In genomic region chr16:87713469-87714229, GRCh38 we compare ENCODE assay signal across 13 cellular contexts. TPM values are rescaled to one million over a fixed set of nuclear protein-coding genes. Genes with fewer than 3 reads are reported as not detected.
DNase-seq lines count a peak whose midpoint lies in the region; ATAC-seq and TF ChIP-seq lines count a peak whose summit lies in the region.
"Had no signal": no experiment of that assay in that cellular context is flagged by ENCODE, and none has a peak within 500 bp of the region (broad histone marks: within the 10 kb centered on the region; RNA-seq: fewer than 3 reads in every experiment).

No MANE protein-coding gene starts in this region.

- H3K4me3 Mint-ChIP-seq in memory B cell = no peak overlapping the region

- TF ChIP-seq CTCF in Peyer's patch (IDR thresholded peaks at IDR 0.05) = no peak

- H3K27me3 ChIP-seq in Peyer's patch = no peaks in the 10 kb centered on the region
- H3K27me3 ChIP-seq: right lobe of liver had no signal

- peaks cover 18% of the 10 kb centered on the region for H3K36me3 Mint-ChIP-seq in memory B cell

- no peaks in the 10 kb centered on the region for H3K27me3 Mint-ChIP-seq in memory B cell

- no peaks in the 10 kb centered on the region for H3K9me3 Mint-ChIP-seq in memory B cell

- H3K4me3 ChIP-seq in Peyer's patch = no peak overlapping the region
- H3K4me3 ChIP-seq: lower lobe of right lung, right lobe of liver had no signal

- H3K27ac ChIP-seq in Peyer's patch = peak overlapping the region in 1 of 4 donors; percentile 49
- H3K27ac ChIP-seq: lower lobe of right lung, right lobe of liver had no signal

- peak; percentile 75 for ATAC-seq in memory B cell (ENCODE audit: low read depth)
- ATAC-seq in HG02588 (IDR thresholded peaks at IDR 0.05; ENCODE audit: unreplicated experiment) = no peak

- peaks cover 0 to 53% (median 0%) of the 10 kb centered on the region in 3 donors for H3K36me3 ChIP-seq in Peyer's patch

- no peak for TF ChIP-seq POLR2A in Peyer's patch (IDR thresholded peaks at IDR 0.05)

- H3K4me1 Mint-ChIP-seq in memory B cell = peaks cover 4% of the 10 kb centered on the region

- no peaks in the 10 kb centered on the region for H3K4me1 ChIP-seq in Peyer's patch
- H3K4me1 ChIP-seq: lower lobe of right lung, right lobe of liver had no signal

- no peaks in the 10 kb centered on the region for H3K9me3 ChIP-seq in Peyer's patch
- H3K9me3 ChIP-seq: lower lobe of right lung, right lobe of liver, SK-N-SH had no signal

- H3K27ac Mint-ChIP-seq in memory B cell = no peak overlapping the region

- DNase-seq in Peyer's patch (peak in 2 of 3 donors; percentile 63 to 65), activated T-cell treated with anti-CD3 and anti-CD28 coated beads for 1 hour (ENCODE audit: low read depth) (peak; percentile 42), memory B cell (ENCODE audit: low spot score in 2 of 2) (no peak), NCI-H2196 (lab: John Stamatoyannopoulos, UW; ENCODE audit: unreplicated experiment) (no peak), UCSD-AML1 (lab: John Stamatoyannopoulos, UW; ENCODE audit: unreplicated experiment) (no peak), GM19238 (ENCODE audit: insufficient read length, low spot score) (no peak)
- peak; percentile 31 for DNase-seq in stimulated activated CD8-positive, alpha-beta memory T cell treated with anti-CD3 and anti-CD28 coated beads, Interleukin-7, amount 100 ng/mL, for 1 hour (ENCODE audit: low read depth in 2 of 2)
- DNase-seq: DMS79 treated with DMSO at 0.1 percent for 48 hours, lower lobe of right lung, NCI-H345, SK-N-SH had no signal

RNA-seq across cellular contexts. Expression of gene KLHDC4, which starts 52.1 kb away (rescaled TPM):
- total RNA-seq in Peyer's patch = 100 to 1,000 TPM in 1 of 4 donors, 10 to 100 TPM in 3; 39.4 to 125 (median 63.6) TPM

Comparison
In these comparisons a context has a peak if more than half of its experiments do, and no peak if none do; other contexts are left out.
1. DNase-seq: peak in Peyer's patch (2 of 3), activated T-cell treated with anti-CD3 and anti-CD28 coated beads for 1 hour (single experiment) and stimulated activated CD8-positive, alpha-beta memory T cell treated with anti-CD3 and anti-CD28 coated beads, Interleukin-7, amount 100 ng/mL, for 1 hour (2 of 2); none in memory B cell (0 of 2), NCI-H2196 (single experiment), UCSD-AML1 (single experiment) and GM19238 (single experiment).